In the genomic region with DNA sequence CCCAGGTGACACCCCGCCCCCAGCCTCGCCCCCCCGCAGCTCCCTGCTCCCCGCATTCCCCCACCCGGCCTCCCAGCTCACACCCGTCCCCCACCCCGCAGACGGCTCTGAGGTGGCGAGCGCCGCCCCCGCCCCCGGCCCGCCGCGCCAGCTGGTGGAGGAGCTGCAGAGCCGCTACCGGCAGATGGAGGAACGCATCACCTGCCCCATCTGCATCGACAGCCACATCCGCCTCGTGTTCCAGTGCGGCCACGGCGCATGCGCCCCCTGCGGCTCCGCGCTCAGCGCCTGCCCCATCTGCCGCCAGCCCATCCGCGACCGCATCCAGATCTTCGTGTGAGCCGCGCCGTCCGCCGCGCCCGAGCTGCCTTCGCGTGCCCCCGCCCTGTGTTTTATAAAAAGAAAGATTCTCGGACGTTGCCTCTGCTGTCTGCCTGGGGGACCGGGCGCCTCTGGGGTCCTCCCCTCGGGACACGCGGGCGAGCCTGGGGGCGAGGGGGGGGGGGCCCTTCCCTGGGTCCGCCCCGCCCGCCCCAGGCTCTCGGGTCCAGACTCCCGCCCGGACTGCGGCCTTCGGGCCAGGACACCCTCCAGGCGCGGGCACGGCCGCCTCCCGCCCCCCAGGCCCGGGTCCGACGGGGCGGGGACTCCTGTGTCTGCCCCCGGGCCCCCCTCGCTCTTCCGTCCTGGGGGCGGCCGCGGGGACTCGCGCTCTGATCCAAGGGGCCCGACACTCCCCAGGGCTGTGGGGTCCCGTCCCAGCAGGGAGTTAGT, we compare ENCODE assay signal across 8 cellular contexts. TPM values are rescaled to one million over a fixed set of nuclear protein-coding genes. Genes with fewer than 3 reads are reported as not detected.
DNase-seq lines count a peak whose midpoint lies in the region; ATAC-seq and TF ChIP-seq lines count a peak whose summit lies in the region.

No MANE protein-coding gene starts in this region.

- H3F3A ChIP-seq in PC-9 (ENCODE audit: insufficient read depth, low read depth): no peaks in the 10 kb centered on the region

- ATAC-seq in GM18909 (IDR thresholded peaks at IDR 0.05; ENCODE audit: poor library complexity, unreplicated experiment) (peak; percentile 61), HG03432 (IDR thresholded peaks at IDR 0.05; ENCODE audit: unreplicated experiment) (peak; percentile 66)

- no peaks in the 10 kb centered on the region for H3K9me3 Mint-ChIP-seq in T-helper 1 cell treated with Interleukin-12 subunit alpha and Interleukin-12 subunit beta and Interleukin-4 antibody, amounts not matched to agents 30 μg/mL and 1 μg/mL, for 36 hours
- H3K9me3 Mint-ChIP-seq in immature natural killer cell: peaks cover 0 to 2% (median 0%) of the 10 kb centered on the region in 6 donors

- H3K36me3 Mint-ChIP-seq in T-helper 1 cell treated with Interleukin-12 subunit alpha and Interleukin-12 subunit beta and Interleukin-4 antibody, amounts not matched to agents 30 μg/mL and 1 μg/mL, for 36 hours (ENCODE audit: low read depth): peaks cover 2% of the 10 kb centered on the region
- no peaks in the 10 kb centered on the region for H3K36me3 Mint-ChIP-seq in immature natural killer cell

- no peak overlapping the region for H2AFZ ChIP-seq in PC-9

- H3K4me1 Mint-ChIP-seq in T-helper 1 cell treated with Interleukin-12 subunit alpha and Interleukin-12 subunit beta and Interleukin-4 antibody, amounts not matched to agents 30 μg/mL and 1 μg/mL, for 36 hours (ENCODE audit: low read depth): peaks cover 2% of the 10 kb centered on the region
- peaks cover 0 to 19% of the 10 kb centered on the region in 2 donors for H3K4me1 Mint-ChIP-seq in immature natural killer cell

- no peaks in the 10 kb centered on the region for H3K9me3 ChIP-seq in ascending aorta
- H3K9me3 ChIP-seq in PC-9 (ENCODE audit: insufficient read depth, low read depth): no peaks in the 10 kb centered on the region

- H3K36me3 ChIP-seq in ascending aorta (peaks cover 6 to 22% of the 10 kb centered on the region in 2 donors), PC-9 (ENCODE audit: low read depth) (no peaks in the 10 kb centered on the region)

- intact Hi-C loops in ascending aorta (cut with DNase I) (no loop called here), PC-9 (cut with micrococcal nuclease; ENCODE audit: unreplicated experiment) (no loop called here)

- peak overlapping the region; percentile 87 for H3K27ac Mint-ChIP-seq in T-helper 1 cell treated with Interleukin-12 subunit alpha and Interleukin-12 subunit beta and Interleukin-4 antibody, amounts not matched to agents 30 μg/mL and 1 μg/mL, for 36 hours
- H3K27ac Mint-ChIP-seq in immature natural killer cell: peak overlapping the region; percentile 91 to 99 (median 96)

- no peak for TF ChIP-seq CTCF in ascending aorta (IDR thresholded peaks at IDR 0.05)
- no peak for TF ChIP-seq CTCF in PC-9 (conservative IDR thresholded peaks at IDR 0.05)

- H3K4me3 ChIP-seq in ascending aorta (peak overlapping the region; percentile 27 to 65), PC-9 (no peak overlapping the region)

- H3K4me3 Mint-ChIP-seq in T-helper 1 cell treated with Interleukin-12 subunit alpha and Interleukin-12 subunit beta and Interleukin-4 antibody, amounts not matched to agents 30 μg/mL and 1 μg/mL, for 36 hours: peak overlapping the region; percentile 82
- H3K4me3 Mint-ChIP-seq in immature natural killer cell: peak overlapping the region; percentile 87 to 92 (median 92)

- DNase-seq in ascending aorta (ENCODE audit: low spot score in 2 of 2) (peak in 1 of 2 donors; percentile 83), immature natural killer cell (peak; percentile 98 to 99 (median 99)), OCI-M2 (lab: John Stamatoyannopoulos, UW; ENCODE audit: unreplicated experiment) (no peak), PC-9 (no peak)
- DNase-seq in stimulated activated CD4-positive, alpha-beta T cell treated with anti-CD3 and anti-CD28 coated beads, TNF-alpha, amount 100 ng/mL, for 1 hour (ENCODE audit: low read depth in 3 of 3, low spot score in 1 of 3): peak; percentile 84 to 90 (median 88)

- POLR2A ChIA-PET in PC-9 (lab: Charles Lee; ENCODE audit: unreplicated experiment): no interaction called here

- H3K27me3 ChIP-seq in ascending aorta (no peaks in the 10 kb centered on the region), PC-9 (ENCODE audit: insufficient read depth, low read depth) (no peaks in the 10 kb centered on the region)

- H3K4me2 ChIP-seq in PC-9: no peak overlapping the region

- peak overlapping the region; percentile 60 to 87 for H3K27ac ChIP-seq in ascending aorta
- H3K27ac ChIP-seq in PC-9: no peak overlapping the region

- no TSS peak for BruUV-seq in PC-9 (replicated peaks; lab: Mats Ljungman, UMichigan)

- H3K4me1 ChIP-seq in ascending aorta: peaks cover 0 to 3% of the 10 kb centered on the region in 2 donors
- no peaks in the 10 kb centered on the region for H3K4me1 ChIP-seq in PC-9 (replicated peaks; ENCODE audit: insufficient read depth)

- CTCF ChIA-PET in PC-9 (lab: Charles Lee): no interaction called here

- H3K27me3 Mint-ChIP-seq in T-helper 1 cell treated with Interleukin-12 subunit alpha and Interleukin-12 subunit beta and Interleukin-4 antibody, amounts not matched to agents 30 μg/mL and 1 μg/mL, for 36 hours (ENCODE audit: low read depth): peaks cover 8% of the 10 kb centered on the region
- peaks cover 8 to 23% (median 9%) of the 10 kb centered on the region in 3 donors for H3K27me3 Mint-ChIP-seq in immature natural killer cell (ENCODE audit: low read depth in 3 of 3)

- H4K20me1 ChIP-seq in PC-9 (ENCODE audit: insufficient read depth): no peaks in the 10 kb centered on the region

- no peaks in the 10 kb centered on the region for H3K79me2 ChIP-seq in PC-9 (ENCODE audit: low read depth)

- no peaks in the 10 kb centered on the region for H3K9me2 ChIP-seq in PC-9 (ENCODE audit: insufficient read depth)

RNA-seq across cellular contexts. Expression of a gene that starts 1.6 kb away (rescaled TPM):
- total RNA-seq in ascending aorta (71.3 TPM), PC-9 (2021) (4.6 and 4.9 TPM in 2 replicates)
- 10 to 100 TPM; 10.4 to 22.3 (median 12.6) TPM for polyA plus RNA-seq in immature natural killer cell

RNA-seq across cellular contexts. Expression of a gene that starts 15.1 kb away (rescaled TPM):
- total RNA-seq in ascending aorta (96.9 TPM), PC-9 (2021) (75.0 and 92.8 TPM in 2 replicates)
- polyA plus RNA-seq in immature natural killer cell: 10 to 100 TPM; 44.0 to 89.0 (median 86.7) TPM

RNA-seq across cellular contexts. Expression of a gene that starts 28.4 kb away (rescaled TPM):
- total RNA-seq in ascending aorta (24.8 TPM), PC-9 (2021) (21.2 and 22.5 TPM in 2 replicates)
- 10 to 100 TPM in 1 of 3 donors, 1 to 10 TPM in 2; 4.8 to 25.0 (median 8.1) TPM for polyA plus RNA-seq in immature natural killer cell

RNA-seq across cellular contexts. Expression of a gene that starts 30.4 kb away (rescaled TPM):
- total RNA-seq in ascending aorta (1.8 TPM), PC-9 (2021) (5.4 and 7.8 TPM in 2 replicates)
- polyA plus RNA-seq in immature natural killer cell: 1 to 10 TPM in 2 of 3 donors, under 1 TPM in 1; 0.64 to 1.4 (median 1.1) TPM

RNA-seq across cellular contexts. Expression of a gene that starts 55.7 kb away (rescaled TPM):
- total RNA-seq in ascending aorta: 50.1 TPM
- polyA plus RNA-seq in immature natural killer cell: 100 to 1,000 TPM; 159 to 241 (median 160) TPM
- 139 and 145 TPM in 2 replicates for total RNA-seq in PC-9 (2021)

Comparison
In these comparisons a context has a peak if more than half of its experiments do, and no peak if none do; other contexts are left out.
1. DNase-seq: peak in immature natural killer cell (3 of 3) and stimulated activated CD4-positive, alpha-beta T cell treated with anti-CD3 and anti-CD28 coated beads, TNF-alpha, amount 100 ng/mL, for 1 hour (3 of 3); none in OCI-M2 (single experiment) and PC-9 (0 of 2).
2. RNA of a gene that starts 1.6 kb away (total RNA-seq): 71.3 TPM in ascending aorta (single experiment); 4.6 to 4.9 TPM in PC-9; every median in the first group is over 10 times any median in the second.